Comparison of ENCODE assay signal across 8 cellular contexts in genomic region chr12:96908170-96908675, GRCh38. TPM values are rescaled to one million over a fixed set of nuclear protein-coding genes. Genes with fewer than 3 reads are reported as not detected.
DNase-seq lines count a peak whose midpoint lies in the region; ATAC-seq, FAIRE-seq and TF ChIP-seq lines count a peak whose summit lies in the region.

No MANE protein-coding gene starts in this region.

- no peak for FAIRE-seq in A549 (lab: Jason Lieb, UNC)

- H3K9me3 Mint-ChIP-seq in central memory CD8-positive, alpha-beta T cell: no peaks in the 10 kb centered on the region
- H3K9me3 Mint-ChIP-seq in naive thymus-derived CD4-positive, alpha-beta T cell: peaks cover 0 to 2% (median 0%) of the 10 kb centered on the region in 11 donors

- H3K36me3 Mint-ChIP-seq in central memory CD8-positive, alpha-beta T cell (ENCODE audit: insufficient read depth): peaks cover 15% of the 10 kb centered on the region
- H3K36me3 Mint-ChIP-seq in naive thymus-derived CD4-positive, alpha-beta T cell: peaks cover 0 to 28% (median 5%) of the 10 kb centered on the region in 5 donors

- WGBS in A549 (ENCODE audit: missing lambda C conversion rate): 49% methylated on average over 8 of the region's 8 CpGs

- H3K9me3 ChIP-seq in A549: no peaks in the 10 kb centered on the region
- H3K9me3 ChIP-seq in naive thymus-derived CD4-positive, alpha-beta T cell (ENCODE audit: control insufficient read depth in 2 of 3, low read length in 3 of 3): no peaks in the 10 kb centered on the region

- DNase-seq in A549 (ENCODE audit: low read depth in 1 of 2, low spot score in 1 of 2) (peak in 1 of 2 experiments; percentile 12), NCI-H748 (lab: John Stamatoyannopoulos, UW; ENCODE audit: unreplicated experiment) (peak; percentile 43), dedifferentiated amniotic fluid mesenchymal stem cell (ENCODE audit: extremely low spot score) (no peak)
- no peak for DNase-seq in central memory CD8-positive, alpha-beta T cell (ENCODE audit: low spot score in 2 of 2)
- DNase-seq in naive thymus-derived CD4-positive, alpha-beta T cell: peak in 3 of 9 donors; percentile 18 to 33 (median 25)
- no peak for DNase-seq in effector CD8-positive, alpha-beta T cell (lab: John Stamatoyannopoulos, UW)

- POLR2A ChIA-PET in A549 (lab: Yijun Ruan, JAX): no interaction called here
- POLR2A ChIA-PET in naive thymus-derived CD4-positive, alpha-beta T cell (lab: Charles Lee): interaction anchor here (0.5 to 0.6 kb wide), 2 partner anchors 451 to 1119 kb away, joined by 3 read pairs; no protein-coding TSS in a partner anchor

- peak in 1 of 2 experiments; percentile 5; a peak in 3 of 6 replicates for ATAC-seq in A549
- peak; percentile 12 for ATAC-seq in GM19324 (IDR thresholded peaks at IDR 0.05; ENCODE audit: low FRiP score, unreplicated experiment)
- ATAC-seq in central memory CD8-positive, alpha-beta T cell (replicated peaks; ENCODE audit: extremely low read depth, poor library complexity, severe bottlenecking): peak; percentile 19
- peak; percentile 35 for ATAC-seq in naive thymus-derived CD4-positive, alpha-beta T cell
- ATAC-seq in GM21367 (IDR thresholded peaks at IDR 0.05; ENCODE audit: unreplicated experiment): no peak

- peak overlapping the region; percentile 90 to 94 for H3K27ac ChIP-seq in A549
- H3K27ac ChIP-seq in naive thymus-derived CD4-positive, alpha-beta T cell (ENCODE audit: low read depth, low read length): peak overlapping the region; percentile 99

- H3K27me3 Mint-ChIP-seq in central memory CD8-positive, alpha-beta T cell: no peaks in the 10 kb centered on the region
- peaks cover 0 to 12% (median 0%) of the 10 kb centered on the region in 5 donors for H3K27me3 Mint-ChIP-seq in naive thymus-derived CD4-positive, alpha-beta T cell

- TF ChIP-seq POLR2A in A549 (IDR thresholded peaks at IDR 0.05; ENCODE audit: low read length): no peak

- H3K27ac Mint-ChIP-seq in central memory CD8-positive, alpha-beta T cell (ENCODE audit: low read depth): peak overlapping the region; percentile 99
- peak overlapping the region; percentile 93 to 99 (median 97) for H3K27ac Mint-ChIP-seq in naive thymus-derived CD4-positive, alpha-beta T cell

- peak overlapping the region; percentile 96 for H3K4me3 ChIP-seq in A549
- peak overlapping the region; percentile 84 for H3K4me3 ChIP-seq in naive thymus-derived CD4-positive, alpha-beta T cell (ENCODE audit: low read length)

- peak overlapping the region; percentile 97 for H3K4me3 Mint-ChIP-seq in central memory CD8-positive, alpha-beta T cell
- H3K4me3 Mint-ChIP-seq in naive thymus-derived CD4-positive, alpha-beta T cell: peak overlapping the region; percentile 89 to 97 (median 95)

- TF ChIP-seq RAD21 in A549 (conservative IDR thresholded peaks at IDR 0.05 in 1 of 2, IDR thresholded peaks at IDR 0.05 in 1 of 2): no peak

- CTCF ChIA-PET in A549 (lab: Yijun Ruan, JAX): no interaction called here
- CTCF ChIA-PET in naive thymus-derived CD4-positive, alpha-beta T cell (lab: Charles Lee): interaction anchor here (0.6 kb wide), 1 partner anchor 1050 kb away, joined by 3 read pairs; no protein-coding TSS in a partner anchor

- H3K36me3 ChIP-seq in naive thymus-derived CD4-positive, alpha-beta T cell (ENCODE audit: control insufficient read depth in 2 of 3, insufficient read depth in 3 of 3, low read length in 3 of 3): peaks cover 0 to 7% (median 0%) of the 10 kb centered on the region in 3 experiments

- H3K27me3 ChIP-seq in naive thymus-derived CD4-positive, alpha-beta T cell (ENCODE audit: control insufficient read depth in 2 of 2, insufficient read depth in 2 of 2, low read length in 2 of 2): no peaks in the 10 kb centered on the region

- peaks cover 46% of the 10 kb centered on the region for H3K4me1 Mint-ChIP-seq in central memory CD8-positive, alpha-beta T cell
- peaks cover 25 to 61% (median 54%) of the 10 kb centered on the region in 7 donors for H3K4me1 Mint-ChIP-seq in naive thymus-derived CD4-positive, alpha-beta T cell

- no peak for TF ChIP-seq CTCF in A549 (IDR thresholded peaks at IDR 0.05)

- no peak for TF ChIP-seq EP300 in A549 (IDR thresholded peaks at IDR 0.05)

- intact Hi-C loops in naive thymus-derived CD4-positive, alpha-beta T cell (cut with micrococcal nuclease): loop anchor here (5.0 to 10.0 kb wide), 10 partner anchors 333 to 1906 kb away; partner anchors contain the start of genes AMDHD1 (in 1 of the 2), CCDC38 (in 1 of the 2), FGD6 (in 1 of the 2) and NDUFA12 (in 1 of the 2)

- H3K4me1 ChIP-seq in A549: peaks cover 9% of the 10 kb centered on the region
- H3K4me1 ChIP-seq in naive thymus-derived CD4-positive, alpha-beta T cell (ENCODE audit: control insufficient read depth in 2 of 2, insufficient read depth in 2 of 2, low read length in 2 of 2): peaks cover 0 to 12% of the 10 kb centered on the region in 2 donors

- peak overlapping the region; percentile 79 for H3K4me2 ChIP-seq in A549

TF ChIP-seq in A549, 52 proteins besides CTCF, POLR2A, EP300 and RAD21:
- TF ChIP-seq ESRRA (IDR thresholded peaks at IDR 0.05; ENCODE audit: borderline replicate concordance, low read length) (no peak), HOXB13 (CRISPR knock-in tag; IDR thresholded peaks at IDR 0.05; ENCODE audit: low read depth) (no peak), ZNF302 (CRISPR knock-in tag; IDR thresholded peaks at IDR 0.05) (no peak), TP53 (CRISPR knock-in tag; IDR thresholded peaks at IDR 0.05) (no peak), MAFK (IDR thresholded peaks at IDR 0.05; ENCODE audit: partially characterized antibody) (no peak), MYC (IDR thresholded peaks at IDR 0.05; ENCODE audit: borderline replicate concordance, low read length) (no peak), HOXA7 (CRISPR knock-in tag; IDR thresholded peaks at IDR 0.05) (no peak), TFCP2L1 (CRISPR knock-in tag; IDR thresholded peaks at IDR 0.05) (no peak), CBX2 (IDR thresholded peaks at IDR 0.05; ENCODE audit: borderline replicate concordance, low read depth) (no peak), JUNB (IDR thresholded peaks at IDR 0.05) (no peak), NPAS2 (CRISPR knock-in tag; IDR thresholded peaks at IDR 0.05; ENCODE audit: borderline replicate concordance) (no peak), EHMT2 (IDR thresholded peaks at IDR 0.05; ENCODE audit: low read depth) (no peak), BHLHE40 (IDR thresholded peaks at IDR 0.05; ENCODE audit: low read depth, low read length) (no peak), HEYL (CRISPR knock-in tag; IDR thresholded peaks at IDR 0.05) (no peak), CBX8 (IDR thresholded peaks at IDR 0.05) (no peak), RFX5 (IDR thresholded peaks at IDR 0.05) (no peak), CEBPB (IDR thresholded peaks at IDR 0.05) (no peak)

RNA-seq across cellular contexts. Expression of gene NEDD1, which starts 1.2 kb away (rescaled TPM):
- 64.5 and 73.5 TPM in 2 replicates for polyA plus RNA-seq in A549 (2011; rRNA removed)
- polyA plus RNA-seq in A549 (2012; cell fraction: cytosol; rRNA removed): 8.3 and 11.0 TPM in 2 replicates
- 5.1 and 5.8 TPM in 2 replicates for polyA plus RNA-seq in A549 (2012; cell fraction: nucleus; rRNA removed)
- polyA plus RNA-seq in A549 (2017; fragmentation: RNase III; extraction: RNeasy Plus Mini Kit Qiagen cat#74134 plus additional on column Dnase treatment): 23.4 to 26.3 TPM (median 23.8 TPM) in 3 replicates
- 40.9 and 58.4 TPM in 2 replicates for polyA minus RNA-seq in A549 (2011; rRNA and poly(A)+ RNA removed)
- total RNA-seq in naive thymus-derived CD4-positive, alpha-beta T cell: 10 to 100 TPM; 18.3 to 52.4 (median 23.2) TPM
- polyA plus RNA-seq in naive thymus-derived CD4-positive, alpha-beta T cell: 10 to 100 TPM; 37.0 to 42.0 TPM
